1 cellular context compared by ENCODE assay signal in the genomic region with DNA sequence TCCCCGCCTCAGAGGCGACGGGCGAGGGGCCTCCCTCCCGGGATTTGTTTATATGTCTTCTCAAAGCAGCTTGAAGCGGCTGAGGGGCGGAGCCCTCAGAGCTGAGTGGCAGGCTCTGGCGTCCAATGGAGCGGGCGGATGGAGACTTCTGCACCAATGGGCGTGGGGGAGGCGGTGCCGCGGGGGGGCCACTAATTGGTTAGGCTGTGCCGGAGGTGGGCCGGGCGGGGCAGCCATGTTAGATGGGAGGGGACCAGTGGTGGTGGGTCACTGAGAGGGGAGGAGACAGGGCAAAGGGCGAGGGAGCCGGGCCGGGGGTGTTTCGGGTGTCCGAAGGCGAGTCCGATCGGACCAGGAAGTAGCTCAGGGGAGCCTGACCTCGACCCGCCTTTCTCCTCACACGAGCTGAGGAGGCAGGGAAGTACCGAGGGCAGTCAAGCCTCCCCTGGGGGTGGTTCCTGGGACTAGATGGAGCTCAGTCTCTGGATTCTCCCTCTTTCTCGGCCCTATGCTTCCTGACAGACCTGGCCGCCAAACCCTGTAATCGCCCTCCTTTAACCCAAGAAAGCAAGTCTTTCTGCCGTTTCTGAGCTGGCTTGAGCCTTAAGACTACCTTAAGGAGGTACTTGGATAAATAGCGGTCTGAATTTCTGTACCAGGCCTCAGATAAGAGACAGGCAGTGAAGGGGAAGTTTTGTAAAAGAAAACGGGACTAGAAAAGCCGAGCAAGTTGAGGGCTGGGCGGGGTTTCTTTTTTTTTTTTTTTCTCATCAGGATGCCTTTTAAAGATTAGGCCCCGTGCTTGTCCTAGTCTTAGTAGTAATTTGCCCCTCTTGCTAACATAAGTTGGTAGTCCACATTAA.
A peak's percentile ranks its signal among the peaks of the same experiment; 100 is the strongest.
TF ChIP-seq lines count a peak whose summit lies in the region.

No MANE protein-coding gene starts in this region.

TF ChIP-seq in GM12878, 131 proteins besides CTCF, POLR2A, EP300 and RAD21 (continued from another document and continues in another):
- TF ChIP-seq POLR2AphosphoS2 (IDR thresholded peaks at IDR 0.05; ENCODE audit: low read depth, low read length) (no peak), MYB (IDR thresholded peaks at IDR 0.05; ENCODE audit: borderline replicate concordance, low read depth, low read length) (no peak), USF2 (IDR thresholded peaks at IDR 0.05; ENCODE audit: borderline replicate concordance, low read depth, low read length) (no peak), MEF2B (IDR thresholded peaks at IDR 0.05; ENCODE audit: partially characterized antibody, poor library complexity, severe bottlenecking) (peak; percentile 39), ZBTB11 (CRISPR knock-in tag; IDR thresholded peaks at IDR 0.05) (no peak), CUX1 (IDR thresholded peaks at IDR 0.05; ENCODE audit: insufficient replicate concordance, low read depth, low read length) (no peak), EGR1 (IDR thresholded peaks at IDR 0.05; ENCODE audit: borderline replicate concordance in 1 of 2, low read depth in 2 of 2, low read length in 2 of 2) (no peak), PML (IDR thresholded peaks at IDR 0.05; ENCODE audit: low read length) (no peak), RAD51 (IDR thresholded peaks at IDR 0.05) (no peak), SUPT20H (IDR thresholded peaks at IDR 0.05; ENCODE audit: borderline replicate concordance, control insufficient read depth, low read depth, low read length) (no peak), SMARCA5 (IDR thresholded peaks at IDR 0.05) (peak; percentile 30; the same call in 1 of the 2 replicates), RB1 (IDR thresholded peaks at IDR 0.05; ENCODE audit: borderline replicate concordance) (no peak), SMC3 (IDR thresholded peaks at IDR 0.05; ENCODE audit: borderline replicate concordance, low read length) (no peak), ZNF384 (IDR thresholded peaks at IDR 0.05; ENCODE audit: borderline replicate concordance, low read depth, low read length) (peak; percentile 90), EED (IDR thresholded peaks at IDR 0.05; ENCODE audit: low read depth) (peak; percentile 53; the same call in 1 of the 2 replicates), RCOR1 (conservative IDR thresholded peaks at IDR 0.05; ENCODE audit: low read depth, low read length) (no peak), SKIL (IDR thresholded peaks at IDR 0.05; ENCODE audit: low read depth, poor library complexity, severe bottlenecking) (no peak), TAF1 (IDR thresholded peaks at IDR 0.05; ENCODE audit: borderline replicate concordance, low read depth, low read length) (no peak; the same call in 1 of the 2 replicates)
- TF ChIP-seq, protein P1, sequence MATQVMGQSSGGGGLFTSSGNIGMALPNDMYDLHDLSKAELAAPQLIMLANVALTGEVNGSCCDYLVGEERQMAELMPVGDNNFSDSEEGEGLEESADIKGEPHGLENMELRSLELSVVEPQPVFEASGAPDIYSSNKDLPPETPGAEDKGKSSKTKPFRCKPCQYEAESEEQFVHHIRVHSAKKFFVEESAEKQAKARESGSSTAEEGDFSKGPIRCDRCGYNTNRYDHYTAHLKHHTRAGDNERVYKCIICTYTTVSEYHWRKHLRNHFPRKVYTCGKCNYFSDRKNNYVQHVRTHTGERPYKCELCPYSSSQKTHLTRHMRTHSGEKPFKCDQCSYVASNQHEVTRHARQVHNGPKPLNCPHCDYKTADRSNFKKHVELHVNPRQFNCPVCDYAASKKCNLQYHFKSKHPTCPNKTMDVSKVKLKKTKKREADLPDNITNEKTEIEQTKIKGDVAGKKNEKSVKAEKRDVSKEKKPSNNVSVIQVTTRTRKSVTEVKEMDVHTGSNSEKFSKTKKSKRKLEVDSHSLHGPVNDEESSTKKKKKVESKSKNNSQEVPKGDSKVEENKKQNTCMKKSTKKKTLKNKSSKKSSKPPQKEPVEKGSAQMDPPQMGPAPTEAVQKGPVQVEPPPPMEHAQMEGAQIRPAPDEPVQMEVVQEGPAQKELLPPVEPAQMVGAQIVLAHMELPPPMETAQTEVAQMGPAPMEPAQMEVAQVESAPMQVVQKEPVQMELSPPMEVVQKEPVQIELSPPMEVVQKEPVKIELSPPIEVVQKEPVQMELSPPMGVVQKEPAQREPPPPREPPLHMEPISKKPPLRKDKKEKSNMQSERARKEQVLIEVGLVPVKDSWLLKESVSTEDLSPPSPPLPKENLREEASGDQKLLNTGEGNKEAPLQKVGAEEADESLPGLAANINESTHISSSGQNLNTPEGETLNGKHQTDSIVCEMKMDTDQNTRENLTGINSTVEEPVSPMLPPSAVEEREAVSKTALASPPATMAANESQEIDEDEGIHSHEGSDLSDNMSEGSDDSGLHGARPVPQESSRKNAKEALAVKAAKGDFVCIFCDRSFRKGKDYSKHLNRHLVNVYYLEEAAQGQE (IDR thresholded peaks at IDR 0.05; ENCODE audit: low read depth, low read length) = no peak
- TF ChIP-seq, protein P2, sequence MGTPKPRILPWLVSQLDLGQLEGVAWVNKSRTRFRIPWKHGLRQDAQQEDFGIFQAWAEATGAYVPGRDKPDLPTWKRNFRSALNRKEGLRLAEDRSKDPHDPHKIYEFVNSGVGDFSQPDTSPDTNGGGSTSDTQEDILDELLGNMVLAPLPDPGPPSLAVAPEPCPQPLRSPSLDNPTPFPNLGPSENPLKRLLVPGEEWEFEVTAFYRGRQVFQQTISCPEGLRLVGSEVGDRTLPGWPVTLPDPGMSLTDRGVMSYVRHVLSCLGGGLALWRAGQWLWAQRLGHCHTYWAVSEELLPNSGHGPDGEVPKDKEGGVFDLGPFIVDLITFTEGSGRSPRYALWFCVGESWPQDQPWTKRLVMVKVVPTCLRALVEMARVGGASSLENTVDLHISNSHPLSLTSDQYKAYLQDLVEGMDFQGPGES (IDR thresholded peaks at IDR 0.05) = peak; percentile 88
- TF ChIP-seq, protein P3, sequence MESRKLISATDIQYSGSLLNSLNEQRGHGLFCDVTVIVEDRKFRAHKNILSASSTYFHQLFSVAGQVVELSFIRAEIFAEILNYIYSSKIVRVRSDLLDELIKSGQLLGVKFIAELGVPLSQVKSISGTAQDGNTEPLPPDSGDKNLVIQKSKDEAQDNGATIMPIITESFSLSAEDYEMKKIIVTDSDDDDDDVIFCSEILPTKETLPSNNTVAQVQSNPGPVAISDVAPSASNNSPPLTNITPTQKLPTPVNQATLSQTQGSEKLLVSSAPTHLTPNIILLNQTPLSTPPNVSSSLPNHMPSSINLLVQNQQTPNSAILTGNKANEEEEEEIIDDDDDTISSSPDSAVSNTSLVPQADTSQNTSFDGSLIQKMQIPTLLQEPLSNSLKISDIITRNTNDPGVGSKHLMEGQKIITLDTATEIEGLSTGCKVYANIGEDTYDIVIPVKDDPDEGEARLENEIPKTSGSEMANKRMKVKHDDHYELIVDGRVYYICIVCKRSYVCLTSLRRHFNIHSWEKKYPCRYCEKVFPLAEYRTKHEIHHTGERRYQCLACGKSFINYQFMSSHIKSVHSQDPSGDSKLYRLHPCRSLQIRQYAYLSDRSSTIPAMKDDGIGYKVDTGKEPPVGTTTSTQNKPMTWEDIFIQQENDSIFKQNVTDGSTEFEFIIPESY (IDR thresholded peaks at IDR 0.05) = no peak
- TF ChIP-seq, protein P4, sequence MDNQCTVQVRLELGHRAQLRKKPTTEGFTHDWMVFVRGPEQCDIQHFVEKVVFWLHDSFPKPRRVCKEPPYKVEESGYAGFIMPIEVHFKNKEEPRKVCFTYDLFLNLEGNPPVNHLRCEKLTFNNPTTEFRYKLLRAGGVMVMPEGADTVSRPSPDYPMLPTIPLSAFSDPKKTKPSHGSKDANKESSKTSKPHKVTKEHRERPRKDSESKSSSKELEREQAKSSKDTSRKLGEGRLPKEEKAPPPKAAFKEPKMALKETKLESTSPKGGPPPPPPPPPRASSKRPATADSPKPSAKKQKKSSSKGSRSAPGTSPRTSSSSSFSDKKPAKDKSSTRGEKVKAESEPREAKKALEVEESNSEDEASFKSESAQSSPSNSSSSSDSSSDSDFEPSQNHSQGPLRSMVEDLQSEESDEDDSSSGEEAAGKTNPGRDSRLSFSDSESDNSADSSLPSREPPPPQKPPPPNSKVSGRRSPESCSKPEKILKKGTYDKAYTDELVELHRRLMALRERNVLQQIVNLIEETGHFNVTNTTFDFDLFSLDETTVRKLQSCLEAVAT (IDR thresholded peaks at IDR 0.05) = peak; percentile 71
